Comparison of ENCODE assay signal across 14 cellular contexts in genomic region chr11:119520966-119521365, GRCh38.
"Had no signal": no experiment of that assay in that cellular context is flagged by ENCODE, and none has a peak within 500 bp of the region (broad histone marks: within the 10 kb centered on the region; RNA-seq: fewer than 3 reads in every experiment).

No MANE protein-coding gene starts in this region.

- H3K4me1 ChIP-seq: adrenal gland, gastrocnemius medialis, left ventricle myocardium inferior, sigmoid colon had no signal

- H3K36me3 ChIP-seq: adrenal gland, gastrocnemius medialis, left ventricle myocardium inferior, sigmoid colon had no signal

- H3K27ac Mint-ChIP-seq: nephron had no signal

- FAIRE-seq: keratinocyte had no signal

- H3K4me1 Mint-ChIP-seq: nephron had no signal

- ATAC-seq: activated CD4-positive, CD25-positive, alpha-beta regulatory T cell treated with anti-CD3 and anti-CD28 coated beads, Interleukin-2, amount 50 U/mL, for 24 hours; gastrocnemius medialis had no signal

- H3K9me3 Mint-ChIP-seq: nephron had no signal

- H3K9me3 ChIP-seq: adrenal gland, gastrocnemius medialis, left ventricle myocardium inferior, sigmoid colon had no signal

- H3K4me3 ChIP-seq: adrenal gland, gastrocnemius medialis, left ventricle myocardium inferior, sigmoid colon had no signal

- DNase-seq: activated naive CD4-positive, alpha-beta T cell treated with anti-CD3 and anti-CD28 coated beads, Interleukin-2, amount 50 U/mL, for 16 hours; adrenal gland; central memory CD4-positive, alpha-beta T cell; cortex of kidney; effector memory CD4-positive, alpha-beta T cell; gastrocnemius medialis; left ventricle myocardium inferior; mesenchymal stem cell; sigmoid colon; stimulated activated CD4-positive, alpha-beta T cell treated with anti-CD3 and anti-CD28 coated beads, Interleukin-2, amount 100 ng/mL, for 24 hours; stimulated activated naive CD4-positive, alpha-beta T cell had no signal

- H3K27me3 ChIP-seq: adrenal gland, gastrocnemius medialis had no signal

- H3K27ac ChIP-seq: adrenal gland, gastrocnemius medialis, left ventricle myocardium inferior, sigmoid colon had no signal

- H3K4me3 Mint-ChIP-seq: nephron had no signal
